Comparison of ENCODE assay signal across 1 cellular context in genomic region chr3:197959891-197960693, GRCh38.
TF ChIP-seq lines count a peak whose summit lies in the region.

TSS of gene LMLN (plus strand) at chr3:197960217. CDS start at chr3:197960246, 29 bp downstream.

TF ChIP-seq in GM12878, 131 proteins besides CTCF, POLR2A, EP300 and RAD21 (continued from another document and continues in another):
- no peak for TF ChIP-seq BCL3 (IDR thresholded peaks at IDR 0.05; ENCODE audit: borderline replicate concordance, insufficient read depth, low read depth, low read length, poor library complexity, severe bottlenecking)
- no peak for TF ChIP-seq ZNF592 (IDR thresholded peaks at IDR 0.05)
- TF ChIP-seq SKIL (IDR thresholded peaks at IDR 0.05; ENCODE audit: low read depth, poor library complexity, severe bottlenecking): no peak
- TF ChIP-seq MTA2 (IDR thresholded peaks at IDR 0.05; ENCODE audit: low read depth): no peak
- no peak for TF ChIP-seq NFYA (IDR thresholded peaks at IDR 0.05; ENCODE audit: borderline replicate concordance, low read depth, low read length)
- no peak for TF ChIP-seq ZNF622 (IDR thresholded peaks at IDR 0.05)
- peak; percentile 77; the same call in 1 of the 2 replicates for TF ChIP-seq RFX5 (IDR thresholded peaks at IDR 0.05; ENCODE audit: low read depth, low read length)
- TF ChIP-seq ZNF217 (IDR thresholded peaks at IDR 0.05): no peak
- TF ChIP-seq SMARCA5 (IDR thresholded peaks at IDR 0.05): no peak
- no peak for TF ChIP-seq RCOR1 (conservative IDR thresholded peaks at IDR 0.05; ENCODE audit: low read depth, low read length)
- TF ChIP-seq TARDBP (IDR thresholded peaks at IDR 0.05; ENCODE audit: borderline replicate concordance): no peak
- peak; percentile 94 for TF ChIP-seq HDGF (IDR thresholded peaks at IDR 0.05)
- TF ChIP-seq BRCA1 (IDR thresholded peaks at IDR 0.05; ENCODE audit: low read depth, low read length): no peak
- no peak for TF ChIP-seq SMC3 (IDR thresholded peaks at IDR 0.05; ENCODE audit: borderline replicate concordance, low read length)
- no peak for TF ChIP-seq HDAC2 (IDR thresholded peaks at IDR 0.05)
- no peak for TF ChIP-seq MTA3 (IDR thresholded peaks at IDR 0.05; ENCODE audit: borderline replicate concordance, low read length)
- no peak; the same call in 1 of the 2 replicates for TF ChIP-seq RB1 (IDR thresholded peaks at IDR 0.05; ENCODE audit: borderline replicate concordance)
- peak; percentile 58; the same call in 1 of the 2 replicates for TF ChIP-seq MLLT1 (IDR thresholded peaks at IDR 0.05)
- no peak for TF ChIP-seq CBX5 (IDR thresholded peaks at IDR 0.05; ENCODE audit: low read depth)
- no peak for TF ChIP-seq CHD1 (IDR thresholded peaks at IDR 0.05; ENCODE audit: low read depth, low read length)
- peak; percentile 21 to 74 for TF ChIP-seq EGR1 (IDR thresholded peaks at IDR 0.05; ENCODE audit: borderline replicate concordance in 1 of 2, low read depth in 2 of 2, low read length in 2 of 2)
- TF ChIP-seq ATF3 (IDR thresholded peaks at IDR 0.05; ENCODE audit: borderline replicate concordance, extremely low read depth, low read depth, low read length): peak; percentile 94
- no peak for TF ChIP-seq STAT3 (IDR thresholded peaks at IDR 0.05; ENCODE audit: low read depth, low read length)
- no peak for TF ChIP-seq EZH2 (IDR thresholded peaks at IDR 0.05; ENCODE audit: borderline replicate concordance, control insufficient read depth, low read depth, low read length)
- TF ChIP-seq ATF7 (IDR thresholded peaks at IDR 0.05; ENCODE audit: low read depth): peak; percentile 65
- TF ChIP-seq NR2F1 (conservative IDR thresholded peaks at IDR 0.05): no peak
- TF ChIP-seq IRF3 (IDR thresholded peaks at IDR 0.05): peak; percentile 87
- TF ChIP-seq TBL1XR1 (IDR thresholded peaks at IDR 0.05; ENCODE audit: low read depth, low read length): no peak
- TF ChIP-seq CEBPB (IDR thresholded peaks at IDR 0.05; ENCODE audit: borderline replicate concordance in 1 of 2, low read depth in 2 of 2, low read length in 2 of 2): no peak
- TF ChIP-seq JUNB (IDR thresholded peaks at IDR 0.05): no peak
- TF ChIP-seq ZNF687 (IDR thresholded peaks at IDR 0.05): no peak
- no peak for TF ChIP-seq EED (IDR thresholded peaks at IDR 0.05; ENCODE audit: low read depth)
- no peak for TF ChIP-seq ZBTB4 (CRISPR knock-in tag; IDR thresholded peaks at IDR 0.05)
- TF ChIP-seq CUX1 (IDR thresholded peaks at IDR 0.05; ENCODE audit: insufficient replicate concordance, low read depth, low read length): no peak
